Comparison of ENCODE assay signal across 1 cellular context in the genomic region with DNA sequence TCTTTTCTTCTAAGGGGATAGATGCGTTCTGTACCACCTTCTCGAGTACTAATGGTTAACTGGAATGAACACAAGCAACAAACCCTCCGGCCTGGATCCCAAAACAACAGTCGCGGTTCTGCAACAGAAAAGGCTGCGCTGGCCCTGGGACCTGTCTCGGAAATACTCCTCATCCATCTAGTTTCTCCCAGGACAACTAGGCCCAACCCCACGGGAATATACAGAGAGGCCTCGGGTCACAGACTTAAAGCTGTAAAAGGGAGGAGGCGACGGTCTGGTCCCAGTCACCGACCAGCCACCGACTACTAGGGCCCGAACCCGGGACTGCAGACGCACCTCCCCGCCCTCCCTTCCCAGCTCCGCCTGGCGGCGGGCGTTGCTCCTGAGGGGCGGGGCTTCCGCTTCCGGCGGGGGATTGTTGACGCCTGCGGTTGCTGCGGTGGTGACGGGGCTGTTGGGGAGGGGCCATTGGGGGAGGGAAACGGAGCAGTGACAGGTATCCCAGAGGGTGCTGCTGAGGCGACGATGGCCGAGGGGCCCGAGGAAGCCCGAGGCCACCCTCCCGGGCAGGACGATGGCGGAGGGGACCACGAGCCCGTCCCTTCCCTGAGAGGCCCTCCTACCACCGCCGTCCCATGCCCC.
TF ChIP-seq lines count a peak whose summit lies in the region.

A gene with protein sequence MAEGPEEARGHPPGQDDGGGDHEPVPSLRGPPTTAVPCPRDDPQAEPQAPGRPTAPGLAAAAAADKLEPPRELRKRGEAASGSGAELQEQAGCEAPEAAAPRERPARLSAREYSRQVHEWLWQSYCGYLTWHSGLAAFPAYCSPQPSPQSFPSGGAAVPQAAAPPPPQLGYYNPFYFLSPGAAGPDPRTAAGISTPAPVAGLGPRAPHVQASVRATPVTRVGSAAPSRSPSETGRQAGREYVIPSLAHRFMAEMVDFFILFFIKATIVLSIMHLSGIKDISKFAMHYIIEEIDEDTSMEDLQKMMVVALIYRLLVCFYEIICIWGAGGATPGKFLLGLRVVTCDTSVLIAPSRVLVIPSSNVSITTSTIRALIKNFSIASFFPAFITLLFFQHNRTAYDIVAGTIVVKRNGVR (plus strand): TSS at position 418 of the 642 bp plus-strand sequence. CDS start 108 bp downstream, at position 526.

TF ChIP-seq in HepG2, 621 proteins besides CTCF, POLR2A, EP300 and RAD21 (continued from another document and continues in another):
- TF ChIP-seq, protein P1, sequence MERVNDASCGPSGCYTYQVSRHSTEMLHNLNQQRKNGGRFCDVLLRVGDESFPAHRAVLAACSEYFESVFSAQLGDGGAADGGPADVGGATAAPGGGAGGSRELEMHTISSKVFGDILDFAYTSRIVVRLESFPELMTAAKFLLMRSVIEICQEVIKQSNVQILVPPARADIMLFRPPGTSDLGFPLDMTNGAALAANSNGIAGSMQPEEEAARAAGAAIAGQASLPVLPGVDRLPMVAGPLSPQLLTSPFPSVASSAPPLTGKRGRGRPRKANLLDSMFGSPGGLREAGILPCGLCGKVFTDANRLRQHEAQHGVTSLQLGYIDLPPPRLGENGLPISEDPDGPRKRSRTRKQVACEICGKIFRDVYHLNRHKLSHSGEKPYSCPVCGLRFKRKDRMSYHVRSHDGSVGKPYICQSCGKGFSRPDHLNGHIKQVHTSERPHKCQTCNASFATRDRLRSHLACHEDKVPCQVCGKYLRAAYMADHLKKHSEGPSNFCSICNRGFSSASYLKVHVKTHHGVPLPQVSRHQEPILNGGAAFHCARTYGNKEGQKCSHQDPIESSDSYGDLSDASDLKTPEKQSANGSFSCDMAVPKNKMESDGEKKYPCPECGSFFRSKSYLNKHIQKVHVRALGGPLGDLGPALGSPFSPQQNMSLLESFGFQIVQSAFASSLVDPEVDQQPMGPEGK (CRISPR knock-in tag; IDR thresholded peaks at IDR 0.05): peak; percentile 96
- TF ChIP-seq BORCS8-MEF2B (CRISPR knock-in tag; IDR thresholded peaks at IDR 0.05): peak; percentile 80; the same call in 1 of the 2 replicates
- peak; percentile 68 for TF ChIP-seq ZNF883 (CRISPR knock-in tag; IDR thresholded peaks at IDR 0.05; ENCODE audit: not compliant biosample characterization)
- no peak; the same call in 1 of the 2 replicates for TF ChIP-seq YEATS4 (CRISPR knock-in tag; IDR thresholded peaks at IDR 0.05; ENCODE audit: borderline replicate concordance)
- no peak for TF ChIP-seq ZSCAN22 (CRISPR knock-in tag; IDR thresholded peaks at IDR 0.05)
- peak; percentile 58; the same call in 1 of the 2 replicates for TF ChIP-seq MTA1 (CRISPR knock-in tag; IDR thresholded peaks at IDR 0.05; ENCODE audit: borderline replicate concordance)
- peak; percentile 36; the same call in 1 of the 2 replicates for TF ChIP-seq SAFB2 (CRISPR knock-in tag; IDR thresholded peaks at IDR 0.05; ENCODE audit: borderline replicate concordance, low read depth)
- 0 out of 2 replicates have a peak, but pooled peaks have one; percentile 26 for TF ChIP-seq FOXK2 (IDR thresholded peaks at IDR 0.05)
- TF ChIP-seq, protein P2, sequence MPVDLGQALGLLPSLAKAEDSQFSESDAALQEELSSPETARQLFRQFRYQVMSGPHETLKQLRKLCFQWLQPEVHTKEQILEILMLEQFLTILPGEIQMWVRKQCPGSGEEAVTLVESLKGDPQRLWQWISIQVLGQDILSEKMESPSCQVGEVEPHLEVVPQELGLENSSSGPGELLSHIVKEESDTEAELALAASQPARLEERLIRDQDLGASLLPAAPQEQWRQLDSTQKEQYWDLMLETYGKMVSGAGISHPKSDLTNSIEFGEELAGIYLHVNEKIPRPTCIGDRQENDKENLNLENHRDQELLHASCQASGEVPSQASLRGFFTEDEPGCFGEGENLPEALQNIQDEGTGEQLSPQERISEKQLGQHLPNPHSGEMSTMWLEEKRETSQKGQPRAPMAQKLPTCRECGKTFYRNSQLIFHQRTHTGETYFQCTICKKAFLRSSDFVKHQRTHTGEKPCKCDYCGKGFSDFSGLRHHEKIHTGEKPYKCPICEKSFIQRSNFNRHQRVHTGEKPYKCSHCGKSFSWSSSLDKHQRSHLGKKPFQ (CRISPR knock-in tag; IDR thresholded peaks at IDR 0.05; ENCODE audit: insufficient replicate concordance): no peak
- no peak for TF ChIP-seq FOXM1 (CRISPR knock-in tag; IDR thresholded peaks at IDR 0.05)
- TF ChIP-seq ZSCAN20 (CRISPR knock-in tag; IDR thresholded peaks at IDR 0.05; ENCODE audit: borderline replicate concordance): no peak
- TF ChIP-seq, protein P3, sequence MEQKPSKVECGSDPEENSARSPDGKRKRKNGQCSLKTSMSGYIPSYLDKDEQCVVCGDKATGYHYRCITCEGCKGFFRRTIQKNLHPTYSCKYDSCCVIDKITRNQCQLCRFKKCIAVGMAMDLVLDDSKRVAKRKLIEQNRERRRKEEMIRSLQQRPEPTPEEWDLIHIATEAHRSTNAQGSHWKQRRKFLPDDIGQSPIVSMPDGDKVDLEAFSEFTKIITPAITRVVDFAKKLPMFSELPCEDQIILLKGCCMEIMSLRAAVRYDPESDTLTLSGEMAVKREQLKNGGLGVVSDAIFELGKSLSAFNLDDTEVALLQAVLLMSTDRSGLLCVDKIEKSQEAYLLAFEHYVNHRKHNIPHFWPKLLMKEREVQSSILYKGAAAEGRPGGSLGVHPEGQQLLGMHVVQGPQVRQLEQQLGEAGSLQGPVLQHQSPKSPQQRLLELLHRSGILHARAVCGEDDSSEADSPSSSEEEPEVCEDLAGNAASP (CRISPR knock-in tag; IDR thresholded peaks at IDR 0.05; ENCODE audit: borderline replicate concordance): 0 out of 2 replicates have a peak, but pooled peaks have one; percentile 17
- TF ChIP-seq TSC22D2 (CRISPR knock-in tag; IDR thresholded peaks at IDR 0.05; ENCODE audit: borderline replicate concordance): peak; percentile 54; the same call in 1 of the 2 replicates
- peak; percentile 61 for TF ChIP-seq ATF7-NPFF (CRISPR knock-in tag; IDR thresholded peaks at IDR 0.05; ENCODE audit: low read depth)
- peak; percentile 82; the same call in 1 of the 2 replicates for TF ChIP-seq HOXA5 (CRISPR knock-in tag; IDR thresholded peaks at IDR 0.05)
- TF ChIP-seq CCAR2 (optimal IDR thresholded peaks at IDR 0.05; ENCODE audit: low read depth, low read length): no peak
- TF ChIP-seq ARNT (IDR thresholded peaks at IDR 0.05): no peak
- peak; percentile 63; the same call in 1 of the 2 replicates for TF ChIP-seq IRX3 (CRISPR knock-in tag; IDR thresholded peaks at IDR 0.05; ENCODE audit: borderline replicate concordance, low read depth)
- peak; percentile 44; the same call in 1 of the 2 replicates for TF ChIP-seq ZNF235 (CRISPR knock-in tag; IDR thresholded peaks at IDR 0.05; ENCODE audit: borderline replicate concordance)
- 0 out of 2 replicates have a peak, but pooled peaks have one; percentile 67 for TF ChIP-seq ZNF33B (CRISPR knock-in tag; IDR thresholded peaks at IDR 0.05)
- TF ChIP-seq ZNF335 (CRISPR knock-in tag; IDR thresholded peaks at IDR 0.05): no peak; the same call in 1 of the 2 replicates
- TF ChIP-seq HMGA1 (CRISPR knock-in tag; conservative IDR thresholded peaks at IDR 0.05): no peak
- TF ChIP-seq, protein P4, sequence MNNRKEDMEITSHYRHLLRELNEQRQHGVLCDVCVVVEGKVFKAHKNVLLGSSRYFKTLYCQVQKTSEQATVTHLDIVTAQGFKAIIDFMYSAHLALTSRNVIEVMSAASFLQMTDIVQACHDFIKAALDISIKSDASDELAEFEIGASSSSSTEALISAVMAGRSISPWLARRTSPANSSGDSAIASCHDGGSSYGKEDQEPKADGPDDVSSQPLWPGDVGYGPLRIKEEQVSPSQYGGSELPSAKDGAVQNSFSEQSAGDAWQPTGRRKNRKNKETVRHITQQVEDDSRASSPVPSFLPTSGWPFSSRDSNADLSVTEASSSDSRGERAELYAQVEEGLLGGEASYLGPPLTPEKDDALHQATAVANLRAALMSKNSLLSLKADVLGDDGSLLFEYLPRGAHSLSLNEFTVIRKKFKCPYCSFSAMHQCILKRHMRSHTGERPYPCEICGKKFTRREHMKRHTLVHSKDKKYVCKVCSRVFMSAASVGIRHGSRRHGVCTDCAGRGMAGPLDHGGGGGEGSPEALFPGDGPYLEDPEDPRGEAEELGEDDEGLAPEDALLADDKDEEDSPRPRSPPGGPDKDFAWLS (CRISPR knock-in tag; IDR thresholded peaks at IDR 0.05; ENCODE audit: borderline replicate concordance): no peak; the same call in 1 of the 2 replicates
- TF ChIP-seq CHD4 (IDR thresholded peaks at IDR 0.05; ENCODE audit: borderline replicate concordance, low read length): no peak
- TF ChIP-seq TOE1 (CRISPR knock-in tag; IDR thresholded peaks at IDR 0.05): no peak
- 0 out of 2 replicates have a peak, but pooled peaks have one; percentile 24 for TF ChIP-seq ZNF543 (CRISPR knock-in tag; IDR thresholded peaks at IDR 0.05)
- TF ChIP-seq, protein P5, sequence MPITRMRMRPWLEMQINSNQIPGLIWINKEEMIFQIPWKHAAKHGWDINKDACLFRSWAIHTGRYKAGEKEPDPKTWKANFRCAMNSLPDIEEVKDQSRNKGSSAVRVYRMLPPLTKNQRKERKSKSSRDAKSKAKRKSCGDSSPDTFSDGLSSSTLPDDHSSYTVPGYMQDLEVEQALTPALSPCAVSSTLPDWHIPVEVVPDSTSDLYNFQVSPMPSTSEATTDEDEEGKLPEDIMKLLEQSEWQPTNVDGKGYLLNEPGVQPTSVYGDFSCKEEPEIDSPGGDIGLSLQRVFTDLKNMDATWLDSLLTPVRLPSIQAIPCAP (CRISPR knock-in tag; IDR thresholded peaks at IDR 0.05; ENCODE audit: low read depth): peak; percentile 62; the same call in 1 of the 2 replicates
- peak; percentile 1; the same call in 1 of the 2 replicates for TF ChIP-seq HNF4A (CRISPR knock-in tag; IDR thresholded peaks at IDR 0.05)
- TF ChIP-seq, protein P6, sequence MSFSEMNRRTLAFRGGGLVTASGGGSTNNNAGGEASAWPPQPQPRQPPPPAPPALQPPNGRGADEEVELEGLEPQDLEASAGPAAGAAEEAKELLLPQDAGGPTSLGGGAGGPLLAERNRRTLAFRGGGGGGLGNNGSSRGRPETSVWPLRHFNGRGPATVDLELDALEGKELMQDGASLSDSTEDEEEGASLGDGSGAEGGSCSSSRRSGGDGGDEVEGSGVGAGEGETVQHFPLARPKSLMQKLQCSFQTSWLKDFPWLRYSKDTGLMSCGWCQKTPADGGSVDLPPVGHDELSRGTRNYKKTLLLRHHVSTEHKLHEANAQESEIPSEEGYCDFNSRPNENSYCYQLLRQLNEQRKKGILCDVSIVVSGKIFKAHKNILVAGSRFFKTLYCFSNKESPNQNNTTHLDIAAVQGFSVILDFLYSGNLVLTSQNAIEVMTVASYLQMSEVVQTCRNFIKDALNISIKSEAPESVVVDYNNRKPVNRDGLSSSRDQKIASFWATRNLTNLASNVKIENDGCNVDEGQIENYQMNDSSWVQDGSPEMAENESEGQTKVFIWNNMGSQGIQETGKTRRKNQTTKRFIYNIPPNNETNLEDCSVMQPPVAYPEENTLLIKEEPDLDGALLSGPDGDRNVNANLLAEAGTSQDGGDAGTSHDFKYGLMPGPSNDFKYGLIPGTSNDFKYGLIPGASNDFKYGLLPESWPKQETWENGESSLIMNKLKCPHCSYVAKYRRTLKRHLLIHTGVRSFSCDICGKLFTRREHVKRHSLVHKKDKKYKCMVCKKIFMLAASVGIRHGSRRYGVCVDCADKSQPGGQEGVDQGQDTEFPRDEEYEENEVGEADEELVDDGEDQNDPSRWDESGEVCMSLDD (CRISPR knock-in tag; IDR thresholded peaks at IDR 0.05; ENCODE audit: borderline replicate concordance): no peak
- no peak for TF ChIP-seq SRF (IDR thresholded peaks at IDR 0.05; ENCODE audit: low read depth, low read length)
- no peak for TF ChIP-seq NFRKB (IDR thresholded peaks at IDR 0.05)
- TF ChIP-seq SIN3A (IDR thresholded peaks at IDR 0.05; ENCODE audit: borderline replicate concordance, low read depth, low read length): peak; percentile 83; the same call in 1 of the 2 replicates
- TF ChIP-seq ZNF30 (CRISPR knock-in tag; IDR thresholded peaks at IDR 0.05): no peak
- TF ChIP-seq CHCHD3 (CRISPR knock-in tag; IDR thresholded peaks at IDR 0.05): no peak
- TF ChIP-seq PAWR (CRISPR knock-in tag; IDR thresholded peaks at IDR 0.05; ENCODE audit: borderline replicate concordance): no peak
- TF ChIP-seq, protein P7, sequence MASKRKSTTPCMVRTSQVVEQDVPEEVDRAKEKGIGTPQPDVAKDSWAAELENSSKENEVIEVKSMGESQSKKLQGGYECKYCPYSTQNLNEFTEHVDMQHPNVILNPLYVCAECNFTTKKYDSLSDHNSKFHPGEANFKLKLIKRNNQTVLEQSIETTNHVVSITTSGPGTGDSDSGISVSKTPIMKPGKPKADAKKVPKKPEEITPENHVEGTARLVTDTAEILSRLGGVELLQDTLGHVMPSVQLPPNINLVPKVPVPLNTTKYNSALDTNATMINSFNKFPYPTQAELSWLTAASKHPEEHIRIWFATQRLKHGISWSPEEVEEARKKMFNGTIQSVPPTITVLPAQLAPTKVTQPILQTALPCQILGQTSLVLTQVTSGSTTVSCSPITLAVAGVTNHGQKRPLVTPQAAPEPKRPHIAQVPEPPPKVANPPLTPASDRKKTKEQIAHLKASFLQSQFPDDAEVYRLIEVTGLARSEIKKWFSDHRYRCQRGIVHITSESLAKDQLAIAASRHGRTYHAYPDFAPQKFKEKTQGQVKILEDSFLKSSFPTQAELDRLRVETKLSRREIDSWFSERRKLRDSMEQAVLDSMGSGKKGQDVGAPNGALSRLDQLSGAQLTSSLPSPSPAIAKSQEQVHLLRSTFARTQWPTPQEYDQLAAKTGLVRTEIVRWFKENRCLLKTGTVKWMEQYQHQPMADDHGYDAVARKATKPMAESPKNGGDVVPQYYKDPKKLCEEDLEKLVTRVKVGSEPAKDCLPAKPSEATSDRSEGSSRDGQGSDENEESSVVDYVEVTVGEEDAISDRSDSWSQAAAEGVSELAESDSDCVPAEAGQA (IDR thresholded peaks at IDR 0.05; ENCODE audit: low read depth): no peak; the same call in 1 of the 2 replicates
- TF ChIP-seq, protein P7 (CRISPR knock-in tag; IDR thresholded peaks at IDR 0.05; ENCODE audit: borderline replicate concordance): no peak; the same call in 1 of the 2 replicates
- TF ChIP-seq ELF1 (CRISPR knock-in tag; IDR thresholded peaks at IDR 0.05): peak; percentile 87
- TF ChIP-seq CCDC6 (CRISPR knock-in tag; IDR thresholded peaks at IDR 0.05): peak; percentile 71; the same call in 1 of the 2 replicates
- peak; percentile 78 for TF ChIP-seq FOXP1 (IDR thresholded peaks at IDR 0.05)
- TF ChIP-seq FOXP1 (CRISPR knock-in tag; IDR thresholded peaks at IDR 0.05): peak; percentile 85
- TF ChIP-seq ZFP90 (CRISPR knock-in tag; IDR thresholded peaks at IDR 0.05; ENCODE audit: borderline replicate concordance): no peak
- TF ChIP-seq SYNCRIP (IDR thresholded peaks at IDR 0.05; ENCODE audit: insufficient read depth, low read depth, low read length): no peak
